Comparison of ENCODE assay signal across 17 cellular contexts in the genomic region with DNA sequence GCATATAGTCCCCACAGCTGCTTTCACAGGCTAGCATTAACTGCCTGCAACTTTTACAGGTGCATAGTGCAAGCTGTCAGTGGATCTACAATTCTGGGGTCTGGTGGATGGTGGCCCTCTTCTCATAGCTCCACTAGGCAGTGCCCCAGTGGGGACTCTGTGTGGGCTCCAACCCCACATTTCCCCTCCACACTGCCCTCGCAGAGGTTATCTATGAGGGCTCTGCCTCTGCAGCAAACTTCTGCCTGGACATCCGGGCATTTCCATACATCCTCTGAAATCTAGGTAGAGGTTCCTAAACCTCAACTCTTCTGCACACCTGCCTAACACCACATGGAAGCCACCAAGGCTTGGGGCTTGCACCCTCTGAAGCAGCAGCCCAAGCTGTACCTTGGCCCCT.
"Had no signal": no experiment of that assay in that cellular context is flagged by ENCODE, and none has a peak within 500 bp of the region (broad histone marks: within the 10 kb centered on the region; RNA-seq: fewer than 3 reads in every experiment).

No MANE protein-coding gene starts in this region.

- H3K27me3 Mint-ChIP-seq: activated CD8-positive, alpha-beta memory T cell treated with anti-CD3 and anti-CD28 coated beads, Interleukin-2, amount 10 ng/mL, durations not matched to agents 7 days and 5 days; brain; stimulated activated naive CD8-positive, alpha-beta T cell treated with anti-CD3 and anti-CD28 coated beads, Interleukin-15, Interleukin-2, amounts not matched to agents 100 ng/mL and 50 ng/mL, for 24 hours had no signal

- H3K4me1 ChIP-seq: left lung, transverse colon, vagina had no signal

- ATAC-seq: activated CD8-positive, alpha-beta memory T cell treated with anti-CD3 and anti-CD28 coated beads, Interleukin-2, amount 10 ng/mL, durations not matched to agents 7 days and 5 days; left lung had no signal

- H3K27me3 ChIP-seq: left lung, spleen, transverse colon, vagina had no signal

- H3K9me3 ChIP-seq: vagina had no signal

- H3K4me3 Mint-ChIP-seq: activated CD8-positive, alpha-beta memory T cell treated with anti-CD3 and anti-CD28 coated beads, Interleukin-2, amount 10 ng/mL, durations not matched to agents 7 days and 5 days; brain; endodermal cell; nephron progenitor cell; stimulated activated naive CD8-positive, alpha-beta T cell treated with anti-CD3 and anti-CD28 coated beads, Interleukin-15, Interleukin-2, amounts not matched to agents 100 ng/mL and 50 ng/mL, for 24 hours; T-helper 2 cell treated with Interferon-gamma antibody and Interleukin-4, amounts not matched to agents 5 μg/mL and 100 μg/mL, for 36 hours had no signal

- H3K4me3 ChIP-seq: left lung, spleen, transverse colon, vagina had no signal

- DNase-seq: activated CD4-positive, alpha-beta T cell treated with anti-CD3 and anti-CD28 coated beads, Interleukin-2, amount 50 U/mL, for 4 hours; activated CD4-positive, CD25-positive, alpha-beta regulatory T cell; activated CD8-positive, alpha-beta memory T cell treated with anti-CD3 and anti-CD28 coated beads, Interleukin-2, amount 10 ng/mL, durations not matched to agents 7 days and 5 days; activated naive CD4-positive, alpha-beta T cell; anterior cingulate cortex; caudate nucleus; endodermal cell; foreskin melanocyte; left lung; nephron progenitor cell; nucleus accumbens; spleen; transverse colon had no signal

- H3K27ac ChIP-seq: left lung, spleen, transverse colon, vagina had no signal

- H3K27ac Mint-ChIP-seq: activated CD8-positive, alpha-beta memory T cell treated with anti-CD3 and anti-CD28 coated beads, Interleukin-2, amount 10 ng/mL, durations not matched to agents 7 days and 5 days; brain; endodermal cell; nephron progenitor cell; stimulated activated naive CD8-positive, alpha-beta T cell treated with anti-CD3 and anti-CD28 coated beads, Interleukin-15, Interleukin-2, amounts not matched to agents 100 ng/mL and 50 ng/mL, for 24 hours; T-helper 2 cell treated with Interferon-gamma antibody and Interleukin-4, amounts not matched to agents 5 μg/mL and 100 μg/mL, for 36 hours had no signal

- H3K4me1 Mint-ChIP-seq: activated CD8-positive, alpha-beta memory T cell treated with anti-CD3 and anti-CD28 coated beads, Interleukin-2, amount 10 ng/mL, durations not matched to agents 7 days and 5 days; brain; endodermal cell; nephron progenitor cell had no signal
